In the genomic region with DNA sequence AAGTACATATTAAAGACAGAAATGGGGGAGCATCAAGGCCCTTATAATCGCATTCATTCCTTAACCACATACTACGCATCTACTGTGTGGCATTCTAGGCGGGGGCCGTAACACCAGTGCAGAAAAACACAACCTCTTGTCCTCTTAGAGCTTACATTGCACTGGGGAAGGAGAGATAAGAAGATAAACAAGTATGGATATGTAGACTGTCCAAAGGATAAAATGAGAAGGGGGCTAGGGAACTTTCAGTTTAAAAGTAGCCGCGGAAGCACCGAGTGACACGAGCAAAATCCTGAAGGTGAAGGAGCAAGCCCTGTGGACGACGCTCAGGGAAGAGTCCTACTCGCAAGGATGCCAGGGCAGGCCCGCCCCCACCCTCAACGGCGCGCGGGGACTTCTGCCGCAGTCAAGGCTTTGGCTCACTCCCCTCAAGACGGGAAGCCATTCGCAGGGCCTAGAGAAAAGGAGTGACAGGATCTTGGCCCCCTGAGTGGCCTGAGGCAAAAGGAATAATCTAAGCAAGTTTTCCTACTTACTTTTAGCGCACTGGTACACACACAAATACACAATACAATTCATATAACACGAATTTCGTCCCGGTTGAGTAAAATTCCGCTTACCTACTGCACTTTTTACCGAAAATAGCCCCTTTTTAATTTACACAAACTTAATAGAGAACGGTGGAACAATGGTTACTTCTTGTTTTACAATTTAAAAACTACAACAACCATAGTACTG, we compare ENCODE assay signal across 8 cellular contexts. TPM values are rescaled to one million over a fixed set of nuclear protein-coding genes. Genes with fewer than 3 reads are reported as not detected.
A peak's percentile ranks its signal among the peaks of the same experiment; 100 is the strongest.
DNase-seq lines count a peak whose midpoint lies in the region; ATAC-seq and TF ChIP-seq lines count a peak whose summit lies in the region.

No MANE protein-coding gene starts in this region.

- no peaks in the 10 kb centered on the region for H3K27me3 Mint-ChIP-seq in T-helper 1 cell treated with Interleukin-12 subunit alpha and Interleukin-12 subunit beta and Interleukin-4 antibody, amounts not matched to agents 30 μg/mL and 1 μg/mL, for 36 hours (ENCODE audit: low read depth)

- H3K4me3 ChIP-seq in astrocyte of the spinal cord (ENCODE audit: low read depth, low read length) = peak overlapping the region; percentile 70
- H3K4me3 ChIP-seq in iPS-18a (ENCODE audit: low read length) = peak overlapping the region; percentile 93
- peak overlapping the region; percentile 93 to 99 (median 98) for H3K4me3 ChIP-seq in gastrocnemius medialis

- H3K27me3 ChIP-seq in iPS-18a (ENCODE audit: control insufficient read depth, insufficient read depth, low read length) (no peaks in the 10 kb centered on the region), gastrocnemius medialis (no peaks in the 10 kb centered on the region)

- intact Hi-C loops in gastrocnemius medialis (cut with DNase I; ENCODE audit: low total_unique reads) = loop anchor here (5.0 to 10.0 kb wide), 3 partner anchors 132 to 1290 kb away; no protein-coding TSS in a partner anchor

- H3K9ac ChIP-seq in iPS-18a (ENCODE audit: low read length) = peak overlapping the region; percentile 85

- no peaks in the 10 kb centered on the region for H3K9me3 Mint-ChIP-seq in T-helper 1 cell treated with Interleukin-12 subunit alpha and Interleukin-12 subunit beta and Interleukin-4 antibody, amounts not matched to agents 30 μg/mL and 1 μg/mL, for 36 hours

- DNase-seq in G401 (ENCODE audit: low spot score) = peak; percentile 69
- peak; percentile 74 for DNase-seq in KBM-7
- DNase-seq in astrocyte of the spinal cord (ENCODE audit: low read depth, low spot score) = peak; percentile 46
- peak; percentile 28 to 41 for DNase-seq in gastrocnemius medialis

- H3K36me3 ChIP-seq in iPS-18a (ENCODE audit: control insufficient read depth, low read depth, low read length) (no peaks in the 10 kb centered on the region), gastrocnemius medialis (no peaks in the 10 kb centered on the region)

- peak overlapping the region; percentile 90 for H3K4me3 Mint-ChIP-seq in T-helper 1 cell treated with Interleukin-12 subunit alpha and Interleukin-12 subunit beta and Interleukin-4 antibody, amounts not matched to agents 30 μg/mL and 1 μg/mL, for 36 hours

- ATAC-seq in gastrocnemius medialis (peak; percentile 9 to 13), GM18519 (IDR thresholded peaks at IDR 0.05; ENCODE audit: low FRiP score, unreplicated experiment) (no peak), GM18873 (IDR thresholded peaks at IDR 0.05; ENCODE audit: low FRiP score, unreplicated experiment) (no peak)

- no peak for TF ChIP-seq POLR2A in gastrocnemius medialis (IDR thresholded peaks at IDR 0.05)

- in situ Hi-C loops in G401 (cut with HindIII; ENCODE audit: low sequenced_read_pairs) = no loop called here
- in situ Hi-C loops in KBM-7 (cut with MboI; ENCODE audit: low pct_unique_long_range_greater_than_20kb, low sequenced_read_pairs) = no loop called here
- in situ Hi-C loops in astrocyte of the spinal cord (cut with HindIII; ENCODE audit: low sequenced_read_pairs) = no loop called here
- in situ Hi-C loops in gastrocnemius medialis (cut with MboI; ENCODE audit: low sequenced_read_pairs in 4 of 4) = loop anchor here in 2 of 4 donors (10.0 to 25.0 kb wide), 2 partner anchors 70 to 638 kb away; a partner anchor contains a TSS

- TF ChIP-seq CTCF in astrocyte of the spinal cord (IDR thresholded peaks at IDR 0.05; ENCODE audit: low read depth, low read length) (no peak), gastrocnemius medialis (IDR thresholded peaks at IDR 0.05 in 4 of 5, conservative IDR thresholded peaks at IDR 0.05 in 1 of 5) (no peak)

- peaks cover 40% of the 10 kb centered on the region for H3K4me1 Mint-ChIP-seq in T-helper 1 cell treated with Interleukin-12 subunit alpha and Interleukin-12 subunit beta and Interleukin-4 antibody, amounts not matched to agents 30 μg/mL and 1 μg/mL, for 36 hours (ENCODE audit: low read depth)

- H3K27ac Mint-ChIP-seq in T-helper 1 cell treated with Interleukin-12 subunit alpha and Interleukin-12 subunit beta and Interleukin-4 antibody, amounts not matched to agents 30 μg/mL and 1 μg/mL, for 36 hours = peak overlapping the region; percentile 97

- H3K9me3 ChIP-seq in iPS-18a (ENCODE audit: control insufficient read depth, low read depth, low read length) = no peaks in the 10 kb centered on the region
- no peaks in the 10 kb centered on the region for H3K9me3 ChIP-seq in gastrocnemius medialis

- peaks cover 26% of the 10 kb centered on the region for H3K4me1 ChIP-seq in iPS-18a (ENCODE audit: control insufficient read depth, low read depth, low read length)
- H3K4me1 ChIP-seq in gastrocnemius medialis = peaks cover 40 to 55% of the 10 kb centered on the region in 2 donors

- H3K36me3 Mint-ChIP-seq in T-helper 1 cell treated with Interleukin-12 subunit alpha and Interleukin-12 subunit beta and Interleukin-4 antibody, amounts not matched to agents 30 μg/mL and 1 μg/mL, for 36 hours (ENCODE audit: low read depth) = peaks cover 12% of the 10 kb centered on the region

- H3K27ac ChIP-seq in iPS-18a (ENCODE audit: low read length) = no peak overlapping the region
- H3K27ac ChIP-seq in gastrocnemius medialis = peak overlapping the region; percentile 91 to 100 (median 100)

RNA-seq across cellular contexts. Expression of a gene that starts 1.3 kb away (rescaled TPM):
- total RNA-seq in G401 (2014; rRNA removed; shearing (Covaris generic)) = 16.1 and 33.2 TPM in 2 replicates
- 10 to 100 TPM; 15.0 to 49.6 (median 32.7) TPM for total RNA-seq in gastrocnemius medialis

Comparison
In these comparisons a context has a peak if more than half of its experiments do, and no peak if none do; other contexts are left out.
1. ATAC-seq: peak in gastrocnemius medialis (2 of 2); none in GM18519 (single experiment) and GM18873 (single experiment).
2. Peak in every context shown above with its lines, with median percentiles within 50 percentile points of each other: DNase-seq and H3K4me3 ChIP-seq.